Comparison of ENCODE assay signal across 11 cellular contexts in the genomic region with DNA sequence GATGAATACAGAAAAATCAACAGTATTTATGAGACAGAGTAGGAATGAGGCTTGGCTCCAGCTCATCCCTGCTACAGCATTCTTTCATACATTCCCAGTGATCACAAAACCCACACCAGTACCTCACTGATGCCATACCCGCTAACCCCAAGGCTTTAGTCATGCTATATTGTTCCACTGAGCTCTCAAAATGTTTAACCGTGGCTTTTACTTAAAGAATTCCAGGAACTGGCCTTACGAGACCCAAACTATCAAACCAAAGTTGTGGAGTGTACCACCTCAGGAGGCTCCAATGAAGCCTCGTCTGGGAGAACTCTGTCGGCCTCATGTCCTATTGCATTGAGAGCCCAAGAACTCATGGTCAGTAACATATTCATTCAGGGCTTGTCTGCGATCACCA.
A peak's percentile ranks its signal among the peaks of the same experiment; 100 is the strongest.
DNase-seq lines count a peak whose midpoint lies in the region; ATAC-seq and TF ChIP-seq lines count a peak whose summit lies in the region.
"Had no signal": no experiment of that assay in that cellular context is flagged by ENCODE, and none has a peak within 500 bp of the region (broad histone marks: within the 10 kb centered on the region; RNA-seq: fewer than 3 reads in every experiment).

No MANE protein-coding gene starts in this region.

- no peak overlapping the region for H2AFZ ChIP-seq in GM23338

- POLR2A ChIA-PET in activated CD4-positive, alpha-beta T cell treated with anti-CD3 and anti-CD28 coated beads for 36 hours (lab: Charles Lee) = no interaction called here

- no peak for TF ChIP-seq CTCF in fibroblast of pulmonary artery (IDR thresholded peaks at IDR 0.05; ENCODE audit: low read length, missing control alignments)
- no peak for TF ChIP-seq CTCF in mesothelial cell of epicardium (IDR thresholded peaks at IDR 0.05; ENCODE audit: unreplicated experiment)
- TF ChIP-seq CTCF in GM23338 (conservative IDR thresholded peaks at IDR 0.05; ENCODE audit: low read depth in 2 of 2) = no peak

- peaks cover 7% of the 10 kb centered on the region; the same call in 1 of the 2 replicates for H3K9me2 ChIP-seq in GM23338 (ENCODE audit: insufficient read depth)

- no peaks in the 10 kb centered on the region for H3K27me3 ChIP-seq in GM23338 (ENCODE audit: insufficient read depth)

- H3K9me3 Mint-ChIP-seq in activated CD4-positive, alpha-beta T cell treated with anti-CD3 and anti-CD28 coated beads for 36 hours (ENCODE audit: low read depth) = no peaks in the 10 kb centered on the region
- H3K9me3 Mint-ChIP-seq in mesothelial cell of epicardium (no peaks in the 10 kb centered on the region), GM23338 (no peaks in the 10 kb centered on the region; the same call in 2 of the 3 replicates)
- H3K9me3 Mint-ChIP-seq in effector memory CD8-positive, alpha-beta T cell = no peaks in the 10 kb centered on the region
- H3K9me3 Mint-ChIP-seq: activated naive CD4-positive, alpha-beta T cell treated with anti-CD3 and anti-CD28 coated beads for 36 hours had no signal

- H3K27ac Mint-ChIP-seq in activated CD4-positive, alpha-beta T cell treated with anti-CD3 and anti-CD28 coated beads for 36 hours = no peak overlapping the region
- H3K27ac Mint-ChIP-seq in mesothelial cell of epicardium (no peak overlapping the region), GM23338 (no peak overlapping the region)
- H3K27ac Mint-ChIP-seq in effector memory CD8-positive, alpha-beta T cell = no peak overlapping the region
- H3K27ac Mint-ChIP-seq: activated naive CD4-positive, alpha-beta T cell treated with anti-CD3 and anti-CD28 coated beads for 36 hours had no signal

- no peak overlapping the region for H3K4me3 Mint-ChIP-seq in activated CD4-positive, alpha-beta T cell treated with anti-CD3 and anti-CD28 coated beads for 36 hours
- H3K4me3 Mint-ChIP-seq in mesothelial cell of epicardium (no peak overlapping the region), GM23338 (no peak overlapping the region)
- H3K4me3 Mint-ChIP-seq in effector memory CD8-positive, alpha-beta T cell = no peak overlapping the region
- H3K4me3 Mint-ChIP-seq: activated naive CD4-positive, alpha-beta T cell treated with anti-CD3 and anti-CD28 coated beads for 36 hours had no signal

- H3K79me2 ChIP-seq in GM23338 (replicated peaks; ENCODE audit: insufficient read depth) = no peaks in the 10 kb centered on the region

- peaks cover 5% of the 10 kb centered on the region for H3K4me1 ChIP-seq in GM23338 (ENCODE audit: insufficient read depth)

- no peak overlapping the region for H3K4me2 ChIP-seq in GM23338

- no peaks in the 10 kb centered on the region for H3F3A ChIP-seq in GM23338 (replicated peaks; ENCODE audit: low read depth)

- H4K20me1 ChIP-seq in GM23338 (replicated peaks; ENCODE audit: insufficient read depth) = no peaks in the 10 kb centered on the region; the same call in 1 of the 2 replicates

- intact Hi-C loops in activated CD4-positive, alpha-beta T cell treated with anti-CD3 and anti-CD28 coated beads for 36 hours (cut with DNase I, micrococcal nuclease) = no loop called here

- no peaks in the 10 kb centered on the region for H3K27me3 Mint-ChIP-seq in activated CD4-positive, alpha-beta T cell treated with anti-CD3 and anti-CD28 coated beads for 36 hours
- no peaks in the 10 kb centered on the region for H3K27me3 Mint-ChIP-seq in mesothelial cell of epicardium (ENCODE audit: low read depth)
- peaks cover 6% of the 10 kb centered on the region for H3K27me3 Mint-ChIP-seq in GM23338 (ENCODE audit: insufficient read depth, low read depth, poor library complexity)
- H3K27me3 Mint-ChIP-seq in effector memory CD8-positive, alpha-beta T cell = no peaks in the 10 kb centered on the region

- peaks cover 15% of the 10 kb centered on the region for H3K36me3 Mint-ChIP-seq in activated CD4-positive, alpha-beta T cell treated with anti-CD3 and anti-CD28 coated beads for 36 hours (ENCODE audit: low read depth)
- H3K36me3 Mint-ChIP-seq in mesothelial cell of epicardium (no peaks in the 10 kb centered on the region), GM23338 (ENCODE audit: low read depth) (peaks cover 3% of the 10 kb centered on the region; the same call in 2 of the 3 replicates)
- no peaks in the 10 kb centered on the region for H3K36me3 Mint-ChIP-seq in effector memory CD8-positive, alpha-beta T cell (ENCODE audit: insufficient read depth)

- H3K4me3 ChIP-seq in fibroblast of pulmonary artery (replicated peaks; ENCODE audit: low read depth, low read length) (no peak overlapping the region), GM23338 (no peak overlapping the region)

- peak; percentile 61 for DNase-seq in GM03348 (ENCODE audit: low spot score)
- peak; percentile 44 for DNase-seq in SW480 (ENCODE audit: low spot score)
- peak; percentile 59 for DNase-seq in fibroblast of pulmonary artery (ENCODE audit: low read depth)
- peak; percentile 10 for DNase-seq in superior temporal gyrus (ENCODE audit: extremely low spot score)
- DNase-seq in activated CD4-positive, alpha-beta T cell treated with anti-CD3 and anti-CD28 coated beads for 36 hours = no peak
- DNase-seq in mesothelial cell of epicardium (ENCODE audit: low spot score in 2 of 2, unreplicated experiment in 2 of 2) = no peak
- DNase-seq in GM23338 (ENCODE audit: low spot score) = no peak
- DNase-seq in effector memory CD8-positive, alpha-beta T cell = no peak
- DNase-seq: activated naive CD4-positive, alpha-beta T cell treated with anti-CD3 and anti-CD28 coated beads for 36 hours; NCI-H187 treated with DMSO at 0.1 percent for 48 hours; NCI-H774 had no signal

- H3K4me1 Mint-ChIP-seq in activated CD4-positive, alpha-beta T cell treated with anti-CD3 and anti-CD28 coated beads for 36 hours = no peaks in the 10 kb centered on the region
- H3K4me1 Mint-ChIP-seq in mesothelial cell of epicardium = peaks cover 11% of the 10 kb centered on the region
- peaks cover 19% of the 10 kb centered on the region for H3K4me1 Mint-ChIP-seq in GM23338
- H3K4me1 Mint-ChIP-seq in effector memory CD8-positive, alpha-beta T cell (ENCODE audit: low read depth in 2 of 2) = no peaks in the 10 kb centered on the region

- H3K27ac ChIP-seq in GM23338 (ENCODE audit: low read depth) = no peak overlapping the region

- CTCF ChIA-PET in activated CD4-positive, alpha-beta T cell treated with anti-CD3 and anti-CD28 coated beads for 36 hours (lab: Charles Lee) = interaction anchor here (0.6 kb wide), 1 partner anchor 152 kb away, joined by 3 read pairs; no protein-coding TSS in a partner anchor

- H3K36me3 ChIP-seq in GM23338 (ENCODE audit: insufficient read depth) = no peaks in the 10 kb centered on the region

- no peak for ATAC-seq in activated CD4-positive, alpha-beta T cell treated with anti-CD3 and anti-CD28 coated beads for 36 hours
- no peak for ATAC-seq in GM23338
- no peak for ATAC-seq in effector memory CD8-positive, alpha-beta T cell (replicated peaks)

TF ChIP-seq in GM23338, 12 proteins besides CTCF, POLR2A, EP300 and RAD21 (continues in another document):
- no peak for TF ChIP-seq EZH2 (IDR thresholded peaks at IDR 0.05; ENCODE audit: low read depth, unreplicated experiment)

Comparison
In these comparisons a context has a peak if more than half of its experiments do, and no peak if none do; other contexts are left out.
1. DNase-seq: peak in GM03348 (single experiment), SW480 (single experiment), fibroblast of pulmonary artery (single experiment) and superior temporal gyrus (single experiment); none in activated CD4-positive, alpha-beta T cell treated with anti-CD3 and anti-CD28 coated beads for 36 hours (single experiment), mesothelial cell of epicardium (0 of 2), GM23338 (single experiment) and effector memory CD8-positive, alpha-beta T cell (0 of 3).